8 cellular contexts compared by ENCODE assay signal in the genomic region with DNA sequence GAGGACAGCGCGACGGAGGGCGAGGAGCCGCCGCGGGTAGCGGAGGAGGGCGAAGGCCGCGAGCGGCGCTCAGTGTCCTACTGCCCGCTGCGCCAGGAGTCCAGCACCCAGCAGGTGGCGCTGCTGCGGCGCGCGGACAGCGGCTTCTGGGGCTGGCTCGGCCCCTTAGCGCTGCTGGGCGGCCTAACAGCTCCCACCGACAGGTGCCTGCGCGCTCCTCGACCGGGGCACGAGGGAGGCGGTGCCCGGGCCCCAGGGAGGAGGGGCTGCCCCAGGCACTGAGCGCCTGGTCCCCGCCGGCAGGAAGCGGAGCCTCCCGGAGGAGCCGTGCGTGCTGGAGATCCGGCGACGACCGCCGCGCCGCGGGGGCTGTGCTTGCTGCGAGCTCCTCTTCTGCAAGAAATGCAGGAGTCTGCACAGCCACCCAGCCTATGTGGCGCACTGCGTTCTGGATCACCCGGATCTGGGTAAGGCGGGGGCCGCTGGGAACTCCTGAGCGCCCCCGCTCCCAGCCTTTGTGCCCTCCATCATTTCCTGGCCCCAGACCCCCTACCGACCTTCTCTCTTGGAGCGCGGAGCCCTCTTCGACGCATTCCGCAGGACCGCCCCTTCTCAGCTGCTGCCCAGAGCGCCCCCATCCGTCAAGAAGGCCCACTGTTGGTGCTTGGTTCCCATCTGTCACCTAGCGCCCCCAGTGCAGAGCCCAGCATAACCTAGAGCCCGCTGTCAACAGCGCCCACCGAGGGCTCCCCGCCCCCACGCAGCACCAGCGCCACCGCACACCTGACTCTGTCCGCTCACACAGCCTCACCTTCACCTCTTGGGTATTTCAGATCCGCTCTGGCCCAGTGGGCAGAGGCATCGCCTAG. TPM values are rescaled to one million over a fixed set of nuclear protein-coding genes. Genes with fewer than 3 reads are reported as not detected.
DNase-seq lines count a peak whose midpoint lies in the region; ATAC-seq and TF ChIP-seq lines count a peak whose summit lies in the region.

No MANE protein-coding gene starts in this region.

- H3K9me3 ChIP-seq in T-helper 17 cell (ENCODE audit: control insufficient read depth, low read length, poor library complexity, severe bottlenecking) (no peaks in the 10 kb centered on the region), right cardiac atrium (ENCODE audit: control insufficient read depth, low read length) (no peaks in the 10 kb centered on the region), uterus (no peaks in the 10 kb centered on the region)

- H3K4me1 Mint-ChIP-seq in T-helper 17 cell, result peaks cover 6% of the 10 kb centered on the region

- peaks cover 10% of the 10 kb centered on the region for H3K27me3 Mint-ChIP-seq in T-helper 17 cell

- H3K27ac Mint-ChIP-seq in T-helper 17 cell, result no peak overlapping the region

- H3K36me3 ChIP-seq in uterus, result no peaks in the 10 kb centered on the region

- H3K27me3 ChIP-seq in right cardiac atrium (ENCODE audit: control insufficient read depth, insufficient read depth), result no peaks in the 10 kb centered on the region
- H3K27me3 ChIP-seq in uterus, result no peaks in the 10 kb centered on the region

- peak; percentile 77 for ATAC-seq in HG02852 (IDR thresholded peaks at IDR 0.05; ENCODE audit: unreplicated experiment)
- ATAC-seq in T-helper 17 cell, result peak; percentile 88
- peak; percentile 92 to 97 for ATAC-seq in right cardiac atrium

- H3K4me3 ChIP-seq in right cardiac atrium (ENCODE audit: low read length) (peak overlapping the region; percentile 36), uterus (peak overlapping the region; percentile 20 to 38)

- peak overlapping the region; percentile 93 for H3K4me3 Mint-ChIP-seq in T-helper 17 cell

- intact Hi-C loops in right cardiac atrium (cut with DNase I), result loop anchor here in 2 of 4 donors (2.0 kb wide), 1 partner anchor 40 kb away; no protein-coding TSS in a partner anchor
- intact Hi-C loops in uterus (cut with DNase I; ENCODE audit: low total_unique reads), result no loop called here

- peak overlapping the region; percentile 24 for H3K27ac ChIP-seq in angular gyrus (ENCODE audit: low read depth, low read length)
- H3K27ac ChIP-seq in right cardiac atrium (ENCODE audit: low read length), result no peak overlapping the region
- H3K27ac ChIP-seq in uterus, result no peak overlapping the region

- DNase-seq in NCI-H146 treated with DMSO at 0.1 percent for 48 hours (lab: John Stamatoyannopoulos, UW; ENCODE audit: unreplicated experiment) (peak; percentile 86), T-helper 17 cell (peak; percentile 78 to 80 (median 79)), right cardiac atrium (peak; percentile 88 to 95 (median 95)), putamen (ENCODE audit: low spot score) (peak; percentile 77), uterus (peak; percentile 71 to 84)

- WGBS in right cardiac atrium, result 4% methylated on average over 75 of the region's 75 CpGs

- TF ChIP-seq CTCF in GM12874 (IDR thresholded peaks at IDR 0.05; ENCODE audit: insufficient read depth, low read depth, low read length), result peak; percentile 100
- peak; percentile 84 to 98 (median 96) for TF ChIP-seq CTCF in uterus (IDR thresholded peaks at IDR 0.05)

- TF ChIP-seq POLR2A in uterus (IDR thresholded peaks at IDR 0.05), result peak in 1 of 2 donors; percentile 43

- H3K36me3 Mint-ChIP-seq in T-helper 17 cell (ENCODE audit: low read depth), result no peaks in the 10 kb centered on the region

- H3K4me1 ChIP-seq in right cardiac atrium (ENCODE audit: control insufficient read depth, insufficient read depth, low read length) (peaks cover 2% of the 10 kb centered on the region), uterus (no peaks in the 10 kb centered on the region)

RNA-seq across cellular contexts. Expression of a gene that starts 3.7 kb away (rescaled TPM):
- not detected for total RNA-seq in T-helper 17 cell
- not detected for total RNA-seq in right cardiac atrium
- polyA plus RNA-seq in right cardiac atrium, result 0.14 TPM
- total RNA-seq in uterus, result not detected

RNA-seq across cellular contexts. Expression of a gene that starts 11.3 kb away (rescaled TPM):
- total RNA-seq in T-helper 17 cell (not detected), right cardiac atrium (under 1 TPM in 2 of 4 donors, not detected in 2; 0.09 to 0.19 TPM), uterus (under 1 TPM in 1 of 4 donors, not detected in 3; 0.69 TPM)
- polyA plus RNA-seq in right cardiac atrium, result 0.14 TPM

RNA-seq across cellular contexts. Expression of a gene that starts 31.1 kb away (rescaled TPM):
- total RNA-seq in T-helper 17 cell (under 1 TPM in 1 of 2 donors, not detected in 1; 0.44 TPM), right cardiac atrium (1 to 10 TPM; 4.6 to 5.8 (median 5.4) TPM), uterus (10 to 100 TPM in 3 of 4 donors, 1 to 10 TPM in 1; 2.9 to 58.4 (median 11.0) TPM)
- polyA plus RNA-seq in right cardiac atrium, result 9.2 TPM

RNA-seq across cellular contexts. Expression of a gene that starts 32.9 kb away (rescaled TPM):
- total RNA-seq in T-helper 17 cell, result under 1 TPM; 0.10 to 0.50 TPM
- total RNA-seq in right cardiac atrium, result 10 to 100 TPM; 19.0 to 47.4 (median 34.4) TPM
- polyA plus RNA-seq in right cardiac atrium, result 37.2 TPM
- total RNA-seq in uterus, result 1 to 10 TPM in 3 of 4 donors, under 1 TPM in 1; 0.77 to 5.6 (median 3.3) TPM

RNA-seq across cellular contexts. Expression of a gene that starts 44.9 kb away (rescaled TPM):
- 100 to 1,000 TPM; 153 to 165 TPM for total RNA-seq in T-helper 17 cell
- 100 to 1,000 TPM in 3 of 4 donors, 10 to 100 TPM in 1; 96.5 to 125 (median 106) TPM for total RNA-seq in right cardiac atrium
- polyA plus RNA-seq in right cardiac atrium, result 86.3 TPM
- 100 to 1,000 TPM in 3 of 4 donors, 10 to 100 TPM in 1; 68.5 to 167 (median 113) TPM for total RNA-seq in uterus
